ENCODE assay signal across 11 cellular contexts in genomic region chr5:139904566-139905400, GRCh38.
DNase-seq lines count a peak whose midpoint lies in the region; TF ChIP-seq lines count a peak whose summit lies in the region.
"Had no signal": no experiment of that assay in that cellular context is flagged by ENCODE, and none has a peak within 500 bp of the region (broad histone marks: within the 10 kb centered on the region; RNA-seq: fewer than 3 reads in every experiment).

No MANE protein-coding gene starts in this region.

- no peaks in the 10 kb centered on the region for H3K9me3 ChIP-seq in BE2C
- H3K9me3 ChIP-seq in esophagus squamous epithelium = no peaks in the 10 kb centered on the region
- H3K9me3 ChIP-seq in neuron (ENCODE audit: low read length) = no peaks in the 10 kb centered on the region
- H3K9me3 ChIP-seq in OCI-LY7 (ENCODE audit: low read length) = no peaks in the 10 kb centered on the region

- H3K4me1 Mint-ChIP-seq in Calu3 (ENCODE audit: low read depth, unreplicated experiment) = no peaks in the 10 kb centered on the region

- peak overlapping the region; percentile 77 for H2AFZ ChIP-seq in neuron (ENCODE audit: low read depth, low read length)
- H2AFZ ChIP-seq in OCI-LY7 (ENCODE audit: low read length) = no peak overlapping the region

- no peak overlapping the region for H3K27ac Mint-ChIP-seq in Calu3 (ENCODE audit: unreplicated experiment)

- POLR2A ChIA-PET in OCI-LY7 (lab: Charles Lee) = no interaction called here

- CTCF ChIA-PET in OCI-LY7 (lab: Charles Lee; ENCODE audit: unreplicated experiment) = no interaction called here
- CTCF ChIA-PET in Calu3 (lab: Charles Lee) = interaction anchor here (1.1 kb wide), 1 partner anchor 64 kb away, joined by 3 read pairs; no protein-coding TSS in a partner anchor

- peaks cover 40% of the 10 kb centered on the region for H3K27me3 Mint-ChIP-seq in Calu3 (ENCODE audit: unreplicated experiment)

- H3K36me3 Mint-ChIP-seq in Calu3 (ENCODE audit: insufficient read depth, unreplicated experiment) = no peaks in the 10 kb centered on the region

- peaks cover 7% of the 10 kb centered on the region; the same call in 1 of the 2 replicates for H3K27me3 ChIP-seq in BE2C
- peaks cover 0 to 50% (median 0%) of the 10 kb centered on the region in 4 donors for H3K27me3 ChIP-seq in esophagus squamous epithelium
- H3K27me3 ChIP-seq in neuron (ENCODE audit: insufficient read depth, low read length) = peaks cover 81% of the 10 kb centered on the region

- in situ Hi-C loops in KBM-7 (cut with MboI; ENCODE audit: low pct_unique_long_range_greater_than_20kb, low sequenced_read_pairs) = no loop called here

- H3K27ac ChIP-seq in esophagus squamous epithelium (peak overlapping the region in 3 of 4 donors; percentile 33 to 43 (median 34)), OCI-LY7 (ENCODE audit: low read depth, low read length, poor library complexity, severe bottlenecking) (no peak overlapping the region)
- H3K27ac ChIP-seq: epithelial cell of prostate had no signal

- H3K36me3 ChIP-seq in BE2C = no peaks in the 10 kb centered on the region
- no peaks in the 10 kb centered on the region for H3K36me3 ChIP-seq in esophagus squamous epithelium
- H3K36me3 ChIP-seq in neuron (ENCODE audit: insufficient read depth, low read length) = no peaks in the 10 kb centered on the region
- no peaks in the 10 kb centered on the region for H3K36me3 ChIP-seq in OCI-LY7 (ENCODE audit: insufficient read depth, low read length)

- 20 to 24% methylated on average over 4 to 8 of the region's 34 CpGs for WGBS in esophagus squamous epithelium, 2 donors

- H3K79me2 ChIP-seq in OCI-LY7 (ENCODE audit: insufficient read depth, low read depth, low read length) = no peaks in the 10 kb centered on the region

- peaks cover 20% of the 10 kb centered on the region for H3K4me1 ChIP-seq in BE2C
- peaks cover 14 to 47% (median 15%) of the 10 kb centered on the region in 3 donors for H3K4me1 ChIP-seq in esophagus squamous epithelium
- peaks cover 10% of the 10 kb centered on the region for H3K4me1 ChIP-seq in neuron (ENCODE audit: insufficient read depth, low read length)
- no peaks in the 10 kb centered on the region for H3K4me1 ChIP-seq in OCI-LY7 (ENCODE audit: insufficient read depth, low read length, poor library complexity, severe bottlenecking)

- no peak for TF ChIP-seq CTCF in BE2C (IDR thresholded peaks at IDR 0.05; ENCODE audit: low read depth, low read length)
- TF ChIP-seq CTCF in esophagus squamous epithelium (IDR thresholded peaks at IDR 0.05) = no peak
- TF ChIP-seq CTCF in OCI-LY7 (conservative IDR thresholded peaks at IDR 0.05; ENCODE audit: low read length) = no peak
- TF ChIP-seq CTCF in Calu3 (IDR thresholded peaks at IDR 0.05; ENCODE audit: unreplicated experiment) = no peak

- no peaks in the 10 kb centered on the region for H3K9me2 ChIP-seq in OCI-LY7 (ENCODE audit: insufficient read depth, low read length)

- no peaks in the 10 kb centered on the region for H3K9me3 Mint-ChIP-seq in Calu3 (ENCODE audit: low read depth, unreplicated experiment)

- H3K4me2 ChIP-seq in OCI-LY7 (ENCODE audit: low read length) = no peak overlapping the region

- BruUV-seq in OCI-LY7 (replicated peaks; lab: Mats Ljungman, UMichigan) = no TSS peak
- no TSS peak for BruUV-seq in Calu3 (replicated peaks; lab: Mats Ljungman, UMichigan)

- no peaks in the 10 kb centered on the region; the same call in 1 of the 2 replicates for H4K20me1 ChIP-seq in OCI-LY7 (ENCODE audit: insufficient read depth, low read length)

- TF ChIP-seq POLR2A in esophagus squamous epithelium (IDR thresholded peaks at IDR 0.05) = no peak

- DNase-seq in BE2C (peak; percentile 46), M059J (ENCODE audit: low read depth) (peak; percentile 15), esophagus squamous epithelium (lab: John Stamatoyannopoulos, UW) (no peak), KBM-7 (no peak), NCI-H2081 (lab: John Stamatoyannopoulos, UW) (no peak), OCI-LY7 (ENCODE audit: low spot score) (no peak), Calu3 (no peak)
- DNase-seq: DMS153, NCI-H2081 treated with DMSO at 0.1 percent for 48 hours had no signal

- intact Hi-C loops in esophagus squamous epithelium (cut with DNase I) = no loop called here
- intact Hi-C loops in OCI-LY7 (cut with micrococcal nuclease; ENCODE audit: unreplicated experiment) = no loop called here
- intact Hi-C loops in Calu3 (cut with micrococcal nuclease; ENCODE audit: unreplicated experiment) = no loop called here

- no peak overlapping the region for H3K4me3 Mint-ChIP-seq in Calu3 (ENCODE audit: low read depth, unreplicated experiment)

- H3K4me3 ChIP-seq in BE2C (ENCODE audit: low read depth, low read length) (peak overlapping the region; percentile 59), esophagus squamous epithelium (peak overlapping the region; percentile 40 to 72 (median 53)), neuron (ENCODE audit: low read length) (no peak overlapping the region), OCI-LY7 (ENCODE audit: low read depth, low read length, poor library complexity, severe bottlenecking) (no peak overlapping the region)

Comparison
In these comparisons a context has a peak if more than half of its experiments do, and no peak if none do; other contexts are left out.
1. DNase-seq: peak in BE2C (single experiment) and M059J (single experiment); none in esophagus squamous epithelium (single experiment), KBM-7 (single experiment), NCI-H2081 (0 of 2), OCI-LY7 (single experiment) and Calu3 (single experiment).
2. H3K4me3 ChIP-seq: peak in BE2C (single experiment) and esophagus squamous epithelium (4 of 4); none in neuron (single experiment) and OCI-LY7 (single experiment).